Comparison of ENCODE assay signal across 8 cellular contexts in genomic region chr1:183473286-183473536, GRCh38. TPM values are rescaled to one million over a fixed set of nuclear protein-coding genes. Genes with fewer than 3 reads are reported as not detected.
DNase-seq lines count a peak whose midpoint lies in the region; ATAC-seq and TF ChIP-seq lines count a peak whose summit lies in the region.

No MANE protein-coding gene starts in this region.

- ATAC-seq in activated CD8-positive, alpha-beta memory T cell treated with anti-CD3 and anti-CD28 coated beads, Interleukin-2, amount 10 ng/mL, durations not matched to agents 7 days and 5 days: no peak
- no peak for ATAC-seq in activated naive CD8-positive, alpha-beta T cell treated with anti-CD3 and anti-CD28 coated beads, Interleukin-2, amount 50 U/mL, for 24 hours
- ATAC-seq in left lung: no peak
- no peak for ATAC-seq in GM19452 (IDR thresholded peaks at IDR 0.05; ENCODE audit: unreplicated experiment)

- no peaks in the 10 kb centered on the region for H3K27me3 ChIP-seq in left lung
- H3K27me3 ChIP-seq in thymus (ENCODE audit: control insufficient read depth, insufficient read depth): no peaks in the 10 kb centered on the region

- WGBS in thymus: 22% methylated on average over 7 of the region's 7 CpGs

- DNase-seq in activated CD8-positive, alpha-beta memory T cell treated with anti-CD3 and anti-CD28 coated beads, Interleukin-2, amount 10 ng/mL, durations not matched to agents 7 days and 5 days: no peak
- no peak for DNase-seq in activated CD8-positive, alpha-beta memory T cell treated with anti-CD3 and anti-CD28 coated beads, Interleukin-2, amount 50 U/mL, for 48 hours
- no peak for DNase-seq in activated naive CD8-positive, alpha-beta T cell treated with anti-CD3 and anti-CD28 coated beads, Interleukin-2, amount 50 U/mL, for 24 hours
- DNase-seq in left lung: no peak
- DNase-seq in NCI-H2196 treated with DMSO at 0.1 percent for 48 hours (lab: John Stamatoyannopoulos, UW; ENCODE audit: unreplicated experiment): no peak
- DNase-seq in putamen (ENCODE audit: low spot score): no peak

- H3K27ac Mint-ChIP-seq in activated CD8-positive, alpha-beta memory T cell treated with anti-CD3 and anti-CD28 coated beads, Interleukin-2, amount 10 ng/mL, durations not matched to agents 7 days and 5 days: peak overlapping the region; percentile 97
- H3K27ac Mint-ChIP-seq in activated naive CD8-positive, alpha-beta T cell treated with anti-CD3 and anti-CD28 coated beads, Interleukin-2, amount 50 U/mL, for 24 hours: peak overlapping the region; percentile 100

- peaks cover 29% of the 10 kb centered on the region for H3K4me1 Mint-ChIP-seq in activated CD8-positive, alpha-beta memory T cell treated with anti-CD3 and anti-CD28 coated beads, Interleukin-2, amount 10 ng/mL, durations not matched to agents 7 days and 5 days
- H3K4me1 Mint-ChIP-seq in activated naive CD8-positive, alpha-beta T cell treated with anti-CD3 and anti-CD28 coated beads, Interleukin-2, amount 50 U/mL, for 24 hours: peaks cover 46% of the 10 kb centered on the region

- no peaks in the 10 kb centered on the region for H3K9me3 Mint-ChIP-seq in activated CD8-positive, alpha-beta memory T cell treated with anti-CD3 and anti-CD28 coated beads, Interleukin-2, amount 10 ng/mL, durations not matched to agents 7 days and 5 days (ENCODE audit: low read depth)
- no peaks in the 10 kb centered on the region for H3K9me3 Mint-ChIP-seq in activated naive CD8-positive, alpha-beta T cell treated with anti-CD3 and anti-CD28 coated beads, Interleukin-2, amount 50 U/mL, for 24 hours

- TF ChIP-seq CTCF in left lung (IDR thresholded peaks at IDR 0.05): no peak

- H3K4me1 ChIP-seq in left lung (peaks cover 6 to 50% of the 10 kb centered on the region in 2 donors), thymus (ENCODE audit: control insufficient read depth, insufficient read depth, low read length) (peaks cover 19% of the 10 kb centered on the region)

- H3K27ac ChIP-seq in left lung (peak overlapping the region in 1 of 2 donors; percentile 99), thymus (ENCODE audit: low read depth) (peak overlapping the region; percentile 36)

- H3K9me3 ChIP-seq in left lung: no peaks in the 10 kb centered on the region
- H3K9me3 ChIP-seq in thymus (ENCODE audit: control insufficient read depth): peaks cover 2% of the 10 kb centered on the region

- CTCF ChIA-PET in activated CD8-positive, alpha-beta memory T cell treated with anti-CD3 and anti-CD28 coated beads, Interleukin-2, amount 10 ng/mL, durations not matched to agents 7 days and 5 days (lab: Charles Lee): interaction anchor here (1.2 kb wide), 1 partner anchor 30 kb away, joined by 3 read pairs; no protein-coding TSS in a partner anchor

- peaks cover 12% of the 10 kb centered on the region for H3K36me3 Mint-ChIP-seq in activated CD8-positive, alpha-beta memory T cell treated with anti-CD3 and anti-CD28 coated beads, Interleukin-2, amount 10 ng/mL, durations not matched to agents 7 days and 5 days
- peaks cover 18% of the 10 kb centered on the region for H3K36me3 Mint-ChIP-seq in activated naive CD8-positive, alpha-beta T cell treated with anti-CD3 and anti-CD28 coated beads, Interleukin-2, amount 50 U/mL, for 24 hours (ENCODE audit: low read depth)

- intact Hi-C loops in left lung (cut with DNase I): loop anchor here in 1 of 2 donors (10.0 kb wide), 2 partner anchors 72 to 162 kb away; partner anchors contain the start of gene ARPC5

- H3K4me3 ChIP-seq in left lung (peak overlapping the region; percentile 84 to 94), thymus (ENCODE audit: low read length) (peak overlapping the region; percentile 90)

- H3K36me3 ChIP-seq in left lung (no peaks in the 10 kb centered on the region), thymus (ENCODE audit: control insufficient read depth, insufficient read depth) (no peaks in the 10 kb centered on the region)

- peak overlapping the region; percentile 94 for H3K4me3 Mint-ChIP-seq in activated CD8-positive, alpha-beta memory T cell treated with anti-CD3 and anti-CD28 coated beads, Interleukin-2, amount 10 ng/mL, durations not matched to agents 7 days and 5 days
- H3K4me3 Mint-ChIP-seq in activated naive CD8-positive, alpha-beta T cell treated with anti-CD3 and anti-CD28 coated beads, Interleukin-2, amount 50 U/mL, for 24 hours: peak overlapping the region; percentile 88

- H3K27me3 Mint-ChIP-seq in activated CD8-positive, alpha-beta memory T cell treated with anti-CD3 and anti-CD28 coated beads, Interleukin-2, amount 10 ng/mL, durations not matched to agents 7 days and 5 days: no peaks in the 10 kb centered on the region
- H3K27me3 Mint-ChIP-seq in activated naive CD8-positive, alpha-beta T cell treated with anti-CD3 and anti-CD28 coated beads, Interleukin-2, amount 50 U/mL, for 24 hours: peaks cover 3% of the 10 kb centered on the region

RNA-seq across cellular contexts. Expression of gene SMG7, which starts 0.9 kb away (rescaled TPM):
- total RNA-seq in activated CD8-positive, alpha-beta memory T cell treated with anti-CD3 and anti-CD28 coated beads, Interleukin-2, amount 10 ng/mL, durations not matched to agents 7 days and 5 days: 10 to 100 TPM; 80.2 to 87.8 TPM
- 10 to 100 TPM; 49.6 to 65.5 TPM for total RNA-seq in left lung
- polyA plus RNA-seq in thymus: 22.9 TPM

RNA-seq across cellular contexts. Expression of gene NMNAT2, which starts 55.0 kb away (rescaled TPM):
- total RNA-seq in activated CD8-positive, alpha-beta memory T cell treated with anti-CD3 and anti-CD28 coated beads, Interleukin-2, amount 10 ng/mL, durations not matched to agents 7 days and 5 days: not detected
- total RNA-seq in left lung: 1 to 10 TPM; 1.1 to 1.5 TPM
- 0.23 TPM for polyA plus RNA-seq in thymus
